In the genomic region with DNA sequence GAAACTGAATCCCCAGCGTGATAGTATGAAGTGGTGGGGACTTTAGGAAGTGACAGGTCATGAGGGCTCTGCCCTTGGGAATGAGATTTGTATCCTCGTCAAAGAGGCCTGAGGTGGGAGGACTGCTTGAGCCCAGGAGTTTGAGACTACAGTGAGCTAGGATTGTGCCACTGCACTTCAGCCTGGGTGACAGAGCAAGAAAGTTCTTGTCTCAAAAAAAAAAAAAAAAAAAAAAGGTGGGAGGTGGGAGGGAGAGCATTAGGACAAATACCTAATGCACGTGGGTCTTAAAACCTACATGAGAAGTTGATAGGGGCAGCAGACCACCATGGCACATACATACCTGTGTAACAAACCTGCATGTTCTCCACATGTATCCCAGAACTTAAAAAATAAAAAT, we compare ENCODE assay signal across 1 cellular context.
TF ChIP-seq lines count a peak whose summit lies in the region.

No MANE protein-coding gene starts in this region.

TF ChIP-seq in HepG2, 621 proteins besides CTCF, POLR2A, EP300 and RAD21:
- TF ChIP-seq, protein P1, sequence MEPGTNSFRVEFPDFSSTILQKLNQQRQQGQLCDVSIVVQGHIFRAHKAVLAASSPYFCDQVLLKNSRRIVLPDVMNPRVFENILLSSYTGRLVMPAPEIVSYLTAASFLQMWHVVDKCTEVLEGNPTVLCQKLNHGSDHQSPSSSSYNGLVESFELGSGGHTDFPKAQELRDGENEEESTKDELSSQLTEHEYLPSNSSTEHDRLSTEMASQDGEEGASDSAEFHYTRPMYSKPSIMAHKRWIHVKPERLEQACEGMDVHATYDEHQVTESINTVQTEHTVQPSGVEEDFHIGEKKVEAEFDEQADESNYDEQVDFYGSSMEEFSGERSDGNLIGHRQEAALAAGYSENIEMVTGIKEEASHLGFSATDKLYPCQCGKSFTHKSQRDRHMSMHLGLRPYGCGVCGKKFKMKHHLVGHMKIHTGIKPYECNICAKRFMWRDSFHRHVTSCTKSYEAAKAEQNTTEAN (CRISPR knock-in tag; conservative IDR thresholded peaks at IDR 0.05): no peak
- TF ChIP-seq RARG (CRISPR knock-in tag; IDR thresholded peaks at IDR 0.05; ENCODE audit: low read depth): no peak
- TF ChIP-seq ZNF746 (CRISPR knock-in tag; IDR thresholded peaks at IDR 0.05): no peak
- TF ChIP-seq, protein P2, sequence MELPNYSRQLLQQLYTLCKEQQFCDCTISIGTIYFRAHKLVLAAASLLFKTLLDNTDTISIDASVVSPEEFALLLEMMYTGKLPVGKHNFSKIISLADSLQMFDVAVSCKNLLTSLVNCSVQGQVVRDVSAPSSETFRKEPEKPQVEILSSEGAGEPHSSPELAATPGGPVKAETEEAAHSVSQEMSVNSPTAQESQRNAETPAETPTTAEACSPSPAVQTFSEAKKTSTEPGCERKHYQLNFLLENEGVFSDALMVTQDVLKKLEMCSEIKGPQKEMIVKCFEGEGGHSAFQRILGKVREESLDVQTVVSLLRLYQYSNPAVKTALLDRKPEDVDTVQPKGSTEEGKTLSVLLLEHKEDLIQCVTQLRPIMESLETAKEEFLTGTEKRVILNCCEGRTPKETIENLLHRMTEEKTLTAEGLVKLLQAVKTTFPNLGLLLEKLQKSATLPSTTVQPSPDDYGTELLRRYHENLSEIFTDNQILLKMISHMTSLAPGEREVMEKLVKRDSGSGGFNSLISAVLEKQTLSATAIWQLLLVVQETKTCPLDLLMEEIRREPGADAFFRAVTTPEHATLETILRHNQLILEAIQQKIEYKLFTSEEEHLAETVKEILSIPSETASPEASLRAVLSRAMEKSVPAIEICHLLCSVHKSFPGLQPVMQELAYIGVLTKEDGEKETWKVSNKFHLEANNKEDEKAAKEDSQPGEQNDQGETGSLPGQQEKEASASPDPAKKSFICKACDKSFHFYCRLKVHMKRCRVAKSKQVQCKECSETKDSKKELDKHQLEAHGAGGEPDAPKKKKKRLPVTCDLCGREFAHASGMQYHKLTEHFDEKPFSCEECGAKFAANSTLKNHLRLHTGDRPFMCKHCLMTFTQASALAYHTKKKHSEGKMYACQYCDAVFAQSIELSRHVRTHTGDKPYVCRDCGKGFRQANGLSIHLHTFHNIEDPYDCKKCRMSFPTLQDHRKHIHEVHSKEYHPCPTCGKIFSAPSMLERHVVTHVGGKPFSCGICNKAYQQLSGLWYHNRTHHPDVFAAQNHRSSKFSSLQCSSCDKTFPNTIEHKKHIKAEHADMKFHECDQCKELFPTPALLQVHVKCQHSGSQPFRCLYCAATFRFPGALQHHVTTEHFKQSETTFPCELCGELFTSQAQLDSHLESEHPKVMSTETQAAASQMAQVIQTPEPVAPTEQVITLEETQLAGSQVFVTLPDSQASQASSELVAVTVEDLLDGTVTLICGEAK (IDR thresholded peaks at IDR 0.05): peak; percentile 42
- TF ChIP-seq, protein P2 (CRISPR knock-in tag; IDR thresholded peaks at IDR 0.05): peak; percentile 44; the same call in 1 of the 2 replicates
- TF ChIP-seq, protein P3, sequence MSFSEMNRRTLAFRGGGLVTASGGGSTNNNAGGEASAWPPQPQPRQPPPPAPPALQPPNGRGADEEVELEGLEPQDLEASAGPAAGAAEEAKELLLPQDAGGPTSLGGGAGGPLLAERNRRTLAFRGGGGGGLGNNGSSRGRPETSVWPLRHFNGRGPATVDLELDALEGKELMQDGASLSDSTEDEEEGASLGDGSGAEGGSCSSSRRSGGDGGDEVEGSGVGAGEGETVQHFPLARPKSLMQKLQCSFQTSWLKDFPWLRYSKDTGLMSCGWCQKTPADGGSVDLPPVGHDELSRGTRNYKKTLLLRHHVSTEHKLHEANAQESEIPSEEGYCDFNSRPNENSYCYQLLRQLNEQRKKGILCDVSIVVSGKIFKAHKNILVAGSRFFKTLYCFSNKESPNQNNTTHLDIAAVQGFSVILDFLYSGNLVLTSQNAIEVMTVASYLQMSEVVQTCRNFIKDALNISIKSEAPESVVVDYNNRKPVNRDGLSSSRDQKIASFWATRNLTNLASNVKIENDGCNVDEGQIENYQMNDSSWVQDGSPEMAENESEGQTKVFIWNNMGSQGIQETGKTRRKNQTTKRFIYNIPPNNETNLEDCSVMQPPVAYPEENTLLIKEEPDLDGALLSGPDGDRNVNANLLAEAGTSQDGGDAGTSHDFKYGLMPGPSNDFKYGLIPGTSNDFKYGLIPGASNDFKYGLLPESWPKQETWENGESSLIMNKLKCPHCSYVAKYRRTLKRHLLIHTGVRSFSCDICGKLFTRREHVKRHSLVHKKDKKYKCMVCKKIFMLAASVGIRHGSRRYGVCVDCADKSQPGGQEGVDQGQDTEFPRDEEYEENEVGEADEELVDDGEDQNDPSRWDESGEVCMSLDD (CRISPR knock-in tag; IDR thresholded peaks at IDR 0.05; ENCODE audit: borderline replicate concordance): no peak
